8 cellular contexts compared by ENCODE assay signal in genomic region chr16:28212532-28212873, GRCh38. TPM values are rescaled to one million over a fixed set of nuclear protein-coding genes. Genes with fewer than 3 reads are reported as not detected.
DNase-seq lines count a peak whose midpoint lies in the region; ATAC-seq and TF ChIP-seq lines count a peak whose summit lies in the region.

No MANE protein-coding gene starts in this region.

- no peak overlapping the region for H3K27ac ChIP-seq in thymus (ENCODE audit: low read depth)
- peak overlapping the region in 2 of 4 donors; percentile 87 to 94 for H3K27ac ChIP-seq in Peyer's patch

- H3K27ac Mint-ChIP-seq in activated CD4-positive, alpha-beta T cell treated with anti-CD3 and anti-CD28 coated beads, Interleukin-2, amount 10 ng/mL, durations not matched to agents 7 days and 5 days, result peak overlapping the region; percentile 94
- H3K27ac Mint-ChIP-seq in activated CD8-positive, alpha-beta T cell treated with anti-CD3 and anti-CD28 coated beads, Interleukin-2, amount 10 ng/mL, durations not matched to agents 7 days and 5 days, result peak overlapping the region; percentile 99

- H3K27me3 Mint-ChIP-seq in activated CD4-positive, alpha-beta T cell treated with anti-CD3 and anti-CD28 coated beads, Interleukin-2, amount 10 ng/mL, durations not matched to agents 7 days and 5 days, result no peaks in the 10 kb centered on the region
- H3K27me3 Mint-ChIP-seq in activated CD8-positive, alpha-beta T cell treated with anti-CD3 and anti-CD28 coated beads, Interleukin-2, amount 10 ng/mL, durations not matched to agents 7 days and 5 days (ENCODE audit: low read depth), result no peaks in the 10 kb centered on the region

- peak overlapping the region; percentile 82 for H3K4me3 Mint-ChIP-seq in activated CD4-positive, alpha-beta T cell treated with anti-CD3 and anti-CD28 coated beads, Interleukin-2, amount 10 ng/mL, durations not matched to agents 7 days and 5 days
- H3K4me3 Mint-ChIP-seq in activated CD8-positive, alpha-beta T cell treated with anti-CD3 and anti-CD28 coated beads, Interleukin-2, amount 10 ng/mL, durations not matched to agents 7 days and 5 days, result peak overlapping the region; percentile 89

- no peaks in the 10 kb centered on the region for H3K27me3 ChIP-seq in thymus (ENCODE audit: control insufficient read depth, insufficient read depth)
- no peaks in the 10 kb centered on the region for H3K27me3 ChIP-seq in Peyer's patch

- no peak for DNase-seq in activated CD4-positive, alpha-beta T cell treated with anti-CD3 and anti-CD28 coated beads, Interleukin-2, amount 10 ng/mL, durations not matched to agents 7 days and 5 days
- DNase-seq in activated CD4-positive, alpha-beta T cell treated with anti-CD3 and anti-CD28 coated beads, Interleukin-2, amount 50 U/mL, for 48 hours, result no peak
- DNase-seq in activated CD8-positive, alpha-beta T cell treated with anti-CD3 and anti-CD28 coated beads, Interleukin-2, amount 10 ng/mL, durations not matched to agents 7 days and 5 days, result no peak
- DNase-seq in islet precursor cell (peak; percentile 70), Peyer's patch (no peak)
- no peak for DNase-seq in activated effector memory CD4-positive, alpha-beta T cell treated with anti-CD3 and anti-CD28 coated beads, Interleukin-2, amount 50 U/mL, for 16 hours

- no peaks in the 10 kb centered on the region for H3K9me3 ChIP-seq in thymus (ENCODE audit: control insufficient read depth)
- H3K9me3 ChIP-seq in Peyer's patch, result no peaks in the 10 kb centered on the region

- WGBS in thymus, result 95% methylated on average over 4 of the region's 4 CpGs

- peaks cover 5% of the 10 kb centered on the region for H3K4me1 ChIP-seq in thymus (ENCODE audit: control insufficient read depth, insufficient read depth, low read length)
- H3K4me1 ChIP-seq in Peyer's patch, result peaks cover 0 to 30% (median 4%) of the 10 kb centered on the region in 4 donors

- H3K4me3 ChIP-seq in thymus (ENCODE audit: low read length) (peak overlapping the region; percentile 52), Peyer's patch (peak overlapping the region in 2 of 4 donors; percentile 84 to 100)

- peaks cover 25% of the 10 kb centered on the region for H3K36me3 Mint-ChIP-seq in activated CD4-positive, alpha-beta T cell treated with anti-CD3 and anti-CD28 coated beads, Interleukin-2, amount 10 ng/mL, durations not matched to agents 7 days and 5 days (ENCODE audit: low read depth)
- peaks cover 32% of the 10 kb centered on the region for H3K36me3 Mint-ChIP-seq in activated CD8-positive, alpha-beta T cell treated with anti-CD3 and anti-CD28 coated beads, Interleukin-2, amount 10 ng/mL, durations not matched to agents 7 days and 5 days (ENCODE audit: low read depth)

- H3K36me3 ChIP-seq in thymus (ENCODE audit: control insufficient read depth, insufficient read depth) (peaks cover 5% of the 10 kb centered on the region), Peyer's patch (peaks cover 0 to 11% (median 0%) of the 10 kb centered on the region in 3 donors)

- ATAC-seq in activated CD8-positive, alpha-beta T cell treated with anti-CD3 and anti-CD28 coated beads, Interleukin-2, amount 10 ng/mL, durations not matched to agents 7 days and 5 days, result no peak
- no peak for ATAC-seq in HG02981 (IDR thresholded peaks at IDR 0.05; ENCODE audit: unreplicated experiment)

- H3K9me3 Mint-ChIP-seq in activated CD4-positive, alpha-beta T cell treated with anti-CD3 and anti-CD28 coated beads, Interleukin-2, amount 10 ng/mL, durations not matched to agents 7 days and 5 days, result peaks cover 2% of the 10 kb centered on the region
- peaks cover 2% of the 10 kb centered on the region for H3K9me3 Mint-ChIP-seq in activated CD8-positive, alpha-beta T cell treated with anti-CD3 and anti-CD28 coated beads, Interleukin-2, amount 10 ng/mL, durations not matched to agents 7 days and 5 days (ENCODE audit: insufficient read depth)

- TF ChIP-seq POLR2A in Peyer's patch (IDR thresholded peaks at IDR 0.05), result no peak

- POLR2A ChIA-PET in activated CD4-positive, alpha-beta T cell treated with anti-CD3 and anti-CD28 coated beads, Interleukin-2, amount 10 ng/mL, durations not matched to agents 7 days and 5 days (lab: Charles Lee), result interaction anchor here (0.6 kb wide), 1 partner anchor 72 kb away, joined by 3 read pairs; no protein-coding TSS in a partner anchor
- POLR2A ChIA-PET in activated CD8-positive, alpha-beta T cell treated with anti-CD3 and anti-CD28 coated beads, Interleukin-2, amount 10 ng/mL, durations not matched to agents 7 days and 5 days (lab: Charles Lee), result interaction anchor here (0.8 to 6.7 kb wide), 4 partner anchors 11 to 78 kb away, joined by 3 to 135 read pairs (median 28); no protein-coding TSS in a partner anchor

- CTCF ChIA-PET in activated CD4-positive, alpha-beta T cell treated with anti-CD3 and anti-CD28 coated beads, Interleukin-2, amount 10 ng/mL, durations not matched to agents 7 days and 5 days (lab: Charles Lee), result interaction anchor here (1.4 to 5.8 kb wide), 4 partner anchors 10 to 71 kb away, joined by 3 to 38 read pairs (median 10); no protein-coding TSS in a partner anchor
- CTCF ChIA-PET in activated CD8-positive, alpha-beta T cell treated with anti-CD3 and anti-CD28 coated beads, Interleukin-2, amount 10 ng/mL, durations not matched to agents 7 days and 5 days (lab: Charles Lee), result interaction anchor here (0.7 to 12.6 kb wide), 8 partner anchors 10 to 76 kb away, joined by 3 to 275 read pairs (median 5); no protein-coding TSS in a partner anchor

- no peak for TF ChIP-seq CTCF in Peyer's patch (IDR thresholded peaks at IDR 0.05)

- H3K4me1 Mint-ChIP-seq in activated CD4-positive, alpha-beta T cell treated with anti-CD3 and anti-CD28 coated beads, Interleukin-2, amount 10 ng/mL, durations not matched to agents 7 days and 5 days, result peaks cover 28% of the 10 kb centered on the region
- peaks cover 29% of the 10 kb centered on the region for H3K4me1 Mint-ChIP-seq in activated CD8-positive, alpha-beta T cell treated with anti-CD3 and anti-CD28 coated beads, Interleukin-2, amount 10 ng/mL, durations not matched to agents 7 days and 5 days (ENCODE audit: low read depth)

RNA-seq across cellular contexts. Expression of gene XPO6, which starts 0.7 kb away (rescaled TPM):
- 100 to 1,000 TPM; 237 to 304 TPM for total RNA-seq in activated CD4-positive, alpha-beta T cell treated with anti-CD3 and anti-CD28 coated beads, Interleukin-2, amount 10 ng/mL, durations not matched to agents 7 days and 5 days
- 100 to 1,000 TPM; 206 to 209 TPM for total RNA-seq in activated CD8-positive, alpha-beta T cell treated with anti-CD3 and anti-CD28 coated beads, Interleukin-2, amount 10 ng/mL, durations not matched to agents 7 days and 5 days
- polyA plus RNA-seq in thymus, result 161 TPM
- total RNA-seq in Peyer's patch, result 100 to 1,000 TPM in 3 of 4 donors, 10 to 100 TPM in 1; 94.7 to 272 (median 130) TPM
